In the genomic region with DNA sequence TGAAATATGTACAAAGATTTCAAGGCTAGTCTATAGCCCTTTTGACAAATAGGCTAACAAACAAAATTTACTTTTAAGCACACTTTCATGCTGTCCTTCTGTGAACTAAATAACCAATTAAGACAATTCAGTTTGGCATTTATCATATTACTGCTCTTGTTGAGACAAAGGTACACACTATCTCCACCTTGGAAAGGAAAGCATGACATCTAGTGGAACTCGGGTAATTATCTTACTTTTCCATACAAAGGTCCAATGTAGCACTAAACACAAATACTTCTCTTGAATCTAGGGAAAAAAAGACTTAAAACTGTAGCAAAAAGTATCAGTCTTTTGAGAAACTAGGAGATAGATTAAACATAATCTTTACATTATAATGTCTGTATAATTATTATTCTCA, we compare ENCODE assay signal across 10 cellular contexts.
DNase-seq lines count a peak whose midpoint lies in the region; ATAC-seq and TF ChIP-seq lines count a peak whose summit lies in the region.
"Had no signal": no experiment of that assay in that cellular context is flagged by ENCODE, and none has a peak within 500 bp of the region (broad histone marks: within the 10 kb centered on the region; RNA-seq: fewer than 3 reads in every experiment).

No MANE protein-coding gene starts in this region.

- no peaks in the 10 kb centered on the region for H3K9me2 ChIP-seq in Loucy (replicated peaks; ENCODE audit: low read depth, low read length)

- H3K4me2 ChIP-seq in Loucy (ENCODE audit: low read depth, low read length, poor library complexity, severe bottlenecking) = no peak overlapping the region
- H3K4me2 ChIP-seq in mammary epithelial cell (ENCODE audit: insufficient read depth, low read depth, low read length) = no peak overlapping the region

- no peak overlapping the region for H2AFZ ChIP-seq in Loucy (ENCODE audit: low read length)
- no peak overlapping the region for H2AFZ ChIP-seq in mammary epithelial cell (ENCODE audit: low read depth, low read length)

- no peaks in the 10 kb centered on the region for H3K27me3 Mint-ChIP-seq in progenitor cell of endocrine pancreas
- H3K27me3 Mint-ChIP-seq: dendritic cell treated with granulocyte-macrophage colony-stimulating factor and Interleukin-4, amounts not matched to agents 40 ng/mL and 50 ng/mL, for 4 days had no signal

- intact Hi-C loops in mammary epithelial cell (cut with micrococcal nuclease) = loop anchor here (5.0 to 10.0 kb wide), 2 partner anchors 1148 to 1225 kb away; no protein-coding TSS in a partner anchor

- H3K9ac ChIP-seq in Loucy (ENCODE audit: low read depth, low read length, poor library complexity, severe bottlenecking) (no peak overlapping the region), mammary epithelial cell (ENCODE audit: insufficient read depth, low read length) (no peak overlapping the region)

- H3K9me3 Mint-ChIP-seq in progenitor cell of endocrine pancreas (ENCODE audit: low read depth) = no peaks in the 10 kb centered on the region
- H3K9me3 Mint-ChIP-seq: dendritic cell treated with granulocyte-macrophage colony-stimulating factor and Interleukin-4, amounts not matched to agents 40 ng/mL and 50 ng/mL, for 4 days had no signal

- peaks cover 2% of the 10 kb centered on the region for H3K36me3 Mint-ChIP-seq in progenitor cell of endocrine pancreas (ENCODE audit: insufficient read depth)

- H3K27me3 ChIP-seq in Loucy (ENCODE audit: insufficient read depth, low read length, poor library complexity, severe bottlenecking) = no peaks in the 10 kb centered on the region
- no peaks in the 10 kb centered on the region for H3K27me3 ChIP-seq in mammary epithelial cell (ENCODE audit: insufficient read depth, low read length)

- in situ Hi-C loops in mammary epithelial cell (cut with MboI; ENCODE audit: low sequenced_read_pairs in 2 of 2) = no loop called here

- 100% methylated on average over 1 of the region's 1 CpG for WGBS in mammary epithelial cell (ENCODE audit: low coverage, missing lambda C conversion rate)

- H3K79me2 ChIP-seq in Loucy (ENCODE audit: insufficient read depth, low read length) = no peaks in the 10 kb centered on the region
- H3K79me2 ChIP-seq in mammary epithelial cell (ENCODE audit: insufficient read depth, low read length) = no peaks in the 10 kb centered on the region

- DNase-seq in NCI-H2171 treated with DMSO at 0.1 percent for 48 hours (lab: John Stamatoyannopoulos, UW) (peak; percentile 18), NCI-H2171 (lab: John Stamatoyannopoulos, UW) (no peak), mammary epithelial cell (peak; percentile 4), progenitor cell of endocrine pancreas (ENCODE audit: low spot score, unreplicated experiment) (no peak), occipital lobe (lab: John Stamatoyannopoulos, UW) (no peak), glomerular visceral epithelial cell (ENCODE audit: extremely low spot score) (no peak)
- DNase-seq: Karpas-422 had no signal

- H3K4me3 Mint-ChIP-seq in progenitor cell of endocrine pancreas (ENCODE audit: low read depth) = no peak overlapping the region
- H3K4me3 Mint-ChIP-seq: dendritic cell treated with granulocyte-macrophage colony-stimulating factor and Interleukin-4, amounts not matched to agents 40 ng/mL and 50 ng/mL, for 4 days had no signal

- no peak overlapping the region for H3K27ac ChIP-seq in mammary epithelial cell (ENCODE audit: insufficient read depth, low read depth, low read length)

- H3K4me3 ChIP-seq in Loucy (ENCODE audit: low read length, poor library complexity, severe bottlenecking) (no peak overlapping the region), mammary epithelial cell (replicated peaks in 1 of 3; ENCODE audit: insufficient read depth in 1 of 3, low read depth in 2 of 3, low read length in 3 of 3) (no peak overlapping the region)

- H3K4me1 ChIP-seq in Loucy (ENCODE audit: insufficient read depth, low read length, poor library complexity, severe bottlenecking) = no peaks in the 10 kb centered on the region
- H3K4me1 ChIP-seq in mammary epithelial cell (ENCODE audit: insufficient read depth, low read length) = no peaks in the 10 kb centered on the region

- dilution Hi-C loops in mammary epithelial cell (cut with HindIII; ENCODE audit: low sequenced_read_pairs) = no loop called here

- H4K20me1 ChIP-seq in Loucy (ENCODE audit: insufficient read depth, low read length, poor library complexity, severe bottlenecking) = no peaks in the 10 kb centered on the region
- H4K20me1 ChIP-seq in mammary epithelial cell (ENCODE audit: insufficient read depth, low read length) = no peaks in the 10 kb centered on the region

- H3F3A ChIP-seq in Loucy (ENCODE audit: low read depth) = no peaks in the 10 kb centered on the region

- TF ChIP-seq CTCF in Loucy (conservative IDR thresholded peaks at IDR 0.05; ENCODE audit: low read length) = peak; percentile 65
- TF ChIP-seq CTCF in mammary epithelial cell (conservative IDR thresholded peaks at IDR 0.05 in 1 of 2, IDR thresholded peaks at IDR 0.05 in 1 of 2; ENCODE audit: extremely low read depth in 1 of 2, insufficient read depth in 1 of 2, low read depth in 1 of 2, low read length in 2 of 2) = peak; percentile 25 to 49
- TF ChIP-seq CTCF in progenitor cell of endocrine pancreas (IDR thresholded peaks at IDR 0.05; ENCODE audit: unreplicated experiment) = peak; percentile 44

- no TSS peak for BruUV-seq in mammary epithelial cell (replicated peaks; lab: Mats Ljungman, UMichigan)

- H3K36me3 ChIP-seq in Loucy (ENCODE audit: insufficient read depth, low read length) = peaks cover 15% of the 10 kb centered on the region; the same call in 1 of the 2 replicates
- H3K36me3 ChIP-seq in mammary epithelial cell (ENCODE audit: insufficient read depth, low read length) = peaks cover 8% of the 10 kb centered on the region

- CTCF ChIA-PET in mammary epithelial cell (lab: Charles Lee; ENCODE audit: low non-redundant PET) = no interaction called here

- peaks cover 2% of the 10 kb centered on the region for H3K4me1 Mint-ChIP-seq in progenitor cell of endocrine pancreas (ENCODE audit: low read depth)

- ATAC-seq in HG03196 (IDR thresholded peaks at IDR 0.05; ENCODE audit: unreplicated experiment) = no peak

- H3K27ac Mint-ChIP-seq in progenitor cell of endocrine pancreas = no peak overlapping the region
- H3K27ac Mint-ChIP-seq: dendritic cell treated with granulocyte-macrophage colony-stimulating factor and Interleukin-4, amounts not matched to agents 40 ng/mL and 50 ng/mL, for 4 days had no signal

- H3K9me3 ChIP-seq in Loucy (ENCODE audit: insufficient read depth, low read depth, low read length) (no peaks in the 10 kb centered on the region), mammary epithelial cell (replicated peaks; ENCODE audit: insufficient read depth, low read length) (no peaks in the 10 kb centered on the region)

Comparison
In these comparisons a context has a peak if more than half of its experiments do, and no peak if none do; other contexts are left out.
1. DNase-seq: peak in NCI-H2171 treated with DMSO at 0.1 percent for 48 hours (single experiment) and mammary epithelial cell (single experiment); none in NCI-H2171 (single experiment), progenitor cell of endocrine pancreas (single experiment), occipital lobe (single experiment) and glomerular visceral epithelial cell (single experiment).
2. Peak in every context shown above with its lines, with median percentiles within 50 percentile points of each other: CTCF ChIP-seq.